Comparison of ENCODE assay signal across 2 cellular contexts in genomic region chr2:207860685-207861084, GRCh38.
A peak's percentile ranks its signal among the peaks of the same experiment; 100 is the strongest.
TF ChIP-seq lines count a peak whose summit lies in the region.

No MANE protein-coding gene starts in this region.

TF ChIP-seq in WTC11, 78 proteins besides CTCF, POLR2A, EP300 and RAD21 (continued from another document):
- TF ChIP-seq ZMAT4 (CRISPR knock-in tag; IDR thresholded peaks at IDR 0.05): no peak
- TF ChIP-seq GABPB1 (CRISPR knock-in tag; IDR thresholded peaks at IDR 0.05): no peak
- TF ChIP-seq NR3C1 (CRISPR knock-in tag; conservative IDR thresholded peaks at IDR 0.05; ENCODE audit: low read depth): no peak
- no peak for TF ChIP-seq TEAD1 (CRISPR knock-in tag; IDR thresholded peaks at IDR 0.05)
- no peak for TF ChIP-seq FOXJ3 (CRISPR knock-in tag; IDR thresholded peaks at IDR 0.05; ENCODE audit: borderline replicate concordance)
- TF ChIP-seq SMAD3 (CRISPR knock-in tag; IDR thresholded peaks at IDR 0.05; ENCODE audit: borderline replicate concordance): no peak
- TF ChIP-seq NR2C2 (CRISPR knock-in tag; IDR thresholded peaks at IDR 0.05): no peak
- TF ChIP-seq ETV6 (CRISPR knock-in tag; IDR thresholded peaks at IDR 0.05): no peak
- no peak for TF ChIP-seq PREB (CRISPR knock-in tag; IDR thresholded peaks at IDR 0.05; ENCODE audit: borderline replicate concordance)
- no peak for TF ChIP-seq CREB1 (CRISPR knock-in tag; IDR thresholded peaks at IDR 0.05)
- TF ChIP-seq NFYB (CRISPR knock-in tag; conservative IDR thresholded peaks at IDR 0.05; ENCODE audit: low read depth): no peak
- no peak for TF ChIP-seq ZNF671 (CRISPR knock-in tag; IDR thresholded peaks at IDR 0.05)
- no peak for TF ChIP-seq CREM (CRISPR knock-in tag; IDR thresholded peaks at IDR 0.05)
- no peak for TF ChIP-seq E2F5 (CRISPR knock-in tag; IDR thresholded peaks at IDR 0.05)

TF ChIP-seq in liver, 16 proteins besides CTCF, POLR2A, EP300 and RAD21 (continued from another document):
- TF ChIP-seq FOXA2 (IDR thresholded peaks at IDR 0.05) (no peak), GABPA (IDR thresholded peaks at IDR 0.05 in 1 of 2, conservative IDR thresholded peaks at IDR 0.05 in 1 of 2) (no peak), YY1 (IDR thresholded peaks at IDR 0.05) (peak; percentile 32), TAF1 (conservative IDR thresholded peaks at IDR 0.05) (no peak), REST (IDR thresholded peaks at IDR 0.05) (no peak)
TF ChIP-seq in liver: peak in this region for 5.
